Comparison of ENCODE assay signal across 8 cellular contexts in genomic region chrX:133921764-133922389, GRCh38.
DNase-seq lines count a peak whose midpoint lies in the region; ATAC-seq lines count a peak whose summit lies in the region.

No MANE protein-coding gene starts in this region.

- no peaks in the 10 kb centered on the region for H3K9me3 Mint-ChIP-seq in stimulated activated naive B cell treated with anti-CD40 and anti-IgM and Interleukin-4, amounts not matched to agents 10 μg/mL and 1 μg/mL and 100 μg/mL, for 72 hours

- no peaks in the 10 kb centered on the region for H3K27me3 Mint-ChIP-seq in stimulated activated naive B cell treated with anti-CD40 and anti-IgM and Interleukin-4, amounts not matched to agents 10 μg/mL and 1 μg/mL and 100 μg/mL, for 72 hours

- no peaks in the 10 kb centered on the region for H3K36me3 Mint-ChIP-seq in stimulated activated naive B cell treated with anti-CD40 and anti-IgM and Interleukin-4, amounts not matched to agents 10 μg/mL and 1 μg/mL and 100 μg/mL, for 72 hours

- peaks cover 5% of the 10 kb centered on the region in 2 donors for H3K4me1 Mint-ChIP-seq in stimulated activated naive B cell treated with anti-CD40 and anti-IgM and Interleukin-4, amounts not matched to agents 10 μg/mL and 1 μg/mL and 100 μg/mL, for 72 hours

- peak; percentile 8 for DNase-seq in activated gamma-delta T cell treated with Interleukin-2 at 50 U/mL for 16 hours
- DNase-seq in activated gamma-delta T cell (lab: John Stamatoyannopoulos, UW) = no peak
- peak; percentile 61 for DNase-seq in NCI-H774 (lab: John Stamatoyannopoulos, UW)
- DNase-seq in activated naive CD4-positive, alpha-beta T cell treated with Interleukin-2 at 50 U/mL for 16 hours = peak; percentile 2
- DNase-seq in iPS-NIHi11 (ENCODE audit: low spot score) = peak; percentile 32
- peak; percentile 2 for DNase-seq in stimulated activated naive B cell treated with anti-CD40 and anti-IgM and Interleukin-4, amounts not matched to agents 10 μg/mL and 1 μg/mL and 100 μg/mL, for 72 hours
- no peak for DNase-seq in NCI-H226

- H3K4me3 Mint-ChIP-seq in stimulated activated naive B cell treated with anti-CD40 and anti-IgM and Interleukin-4, amounts not matched to agents 10 μg/mL and 1 μg/mL and 100 μg/mL, for 72 hours = no peak overlapping the region

- H3K27ac Mint-ChIP-seq in stimulated activated naive B cell treated with anti-CD40 and anti-IgM and Interleukin-4, amounts not matched to agents 10 μg/mL and 1 μg/mL and 100 μg/mL, for 72 hours = no peak overlapping the region

- ATAC-seq in HG02885 (IDR thresholded peaks at IDR 0.05; ENCODE audit: poor library complexity, unreplicated experiment) = peak; percentile 85
- ATAC-seq in stimulated activated naive B cell treated with anti-CD40 and anti-IgM and Interleukin-4, amounts not matched to agents 10 μg/mL and 1 μg/mL and 100 μg/mL, for 72 hours (replicated peaks) = peak in 1 of 2 donors; percentile 66

Comparison
In these comparisons a context has a peak if more than half of its experiments do, and no peak if none do; other contexts are left out.
1. DNase-seq: peak in activated gamma-delta T cell treated with Interleukin-2 at 50 U/mL for 16 hours (single experiment), NCI-H774 (single experiment), activated naive CD4-positive, alpha-beta T cell treated with Interleukin-2 at 50 U/mL for 16 hours (single experiment), iPS-NIHi11 (single experiment) and stimulated activated naive B cell treated with anti-CD40 and anti-IgM and Interleukin-4, amounts not matched to agents 10 μg/mL and 1 μg/mL and 100 μg/mL, for 72 hours (single experiment); none in activated gamma-delta T cell (single experiment) and NCI-H226 (single experiment).